8 cellular contexts compared by ENCODE assay signal in the genomic region with DNA sequence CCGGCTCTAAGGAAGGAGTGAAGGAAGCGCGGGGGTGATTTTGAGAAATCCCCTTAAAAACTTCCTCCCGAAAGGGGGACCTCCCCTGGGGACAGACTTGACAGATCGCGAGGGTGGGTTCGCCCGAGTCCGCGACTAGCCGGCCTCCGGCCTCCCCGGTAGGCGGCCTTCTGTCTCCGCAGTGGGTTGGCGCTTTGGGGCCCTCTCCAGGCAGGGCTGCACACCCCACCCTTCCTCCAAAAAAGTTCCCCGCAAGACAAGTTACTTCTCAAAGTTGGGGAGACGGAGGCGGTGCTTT. TPM values are rescaled to one million over a fixed set of nuclear protein-coding genes. Genes with fewer than 3 reads are reported as not detected.
DNase-seq lines count a peak whose midpoint lies in the region; ATAC-seq and TF ChIP-seq lines count a peak whose summit lies in the region.

No MANE protein-coding gene starts in this region.

- peaks cover 0 to 40% (median 0%) of the 10 kb centered on the region in 45 donors for H3K27me3 ChIP-seq in dorsolateral prefrontal cortex

- TF ChIP-seq CTCF in GM10266 (IDR thresholded peaks at IDR 0.05; ENCODE audit: control insufficient read depth, insufficient read depth, low read depth, missing control alignments), result peak; percentile 26
- TF ChIP-seq CTCF in dorsolateral prefrontal cortex (IDR thresholded peaks at IDR 0.05 in 54 of 56, conservative IDR thresholded peaks at IDR 0.05 in 2 of 56; ENCODE audit: low read depth in 1 of 56, partially characterized antibody in 56 of 56), result peak in 25 of 56 donors; percentile 7 to 37 (median 15)
- no peak for TF ChIP-seq CTCF in mucosa of descending colon (IDR thresholded peaks at IDR 0.05)

- DNase-seq in GM10266 (ENCODE audit: extremely low spot score) (peak; percentile 71), UCSD-AML1 (lab: John Stamatoyannopoulos, UW; ENCODE audit: unreplicated experiment) (peak; percentile 49), dorsolateral prefrontal cortex (peak in 3 of 10 donors; percentile 26 to 51 (median 44)), mucosa of descending colon (peak; percentile 20 to 69 (median 27))

- H3K27ac ChIP-seq in dorsolateral prefrontal cortex, result peak overlapping the region in 57 of 59 donors; percentile 21 to 95 (median 82)
- peak overlapping the region; percentile 74 for H3K27ac ChIP-seq in temporal lobe (ENCODE audit: low read depth, low read length)

- ATAC-seq in mucosa of descending colon (peak; percentile 62), GM21576 (IDR thresholded peaks at IDR 0.05; ENCODE audit: unreplicated experiment) (no peak), HG02852 (IDR thresholded peaks at IDR 0.05; ENCODE audit: unreplicated experiment) (no peak), HG03045 (IDR thresholded peaks at IDR 0.05; ENCODE audit: unreplicated experiment) (no peak)

- intact Hi-C loops in dorsolateral prefrontal cortex (cut with DNase I) (loop anchor here in 1 of 2 donors (2.0 kb wide), 2 partner anchors 15 to 131 kb away; no protein-coding TSS in a partner anchor), mucosa of descending colon (cut with DNase I, micrococcal nuclease) (no loop called here)

- H3K4me3 ChIP-seq in dorsolateral prefrontal cortex, result peak overlapping the region; percentile 35 to 78 (median 65)
- H3K4me3 ChIP-seq in mucosa of descending colon, result no peak overlapping the region

- peaks cover 4% of the 10 kb centered on the region for H3K4me1 ChIP-seq in mucosa of descending colon (ENCODE audit: low read depth)

- H3K9me3 ChIP-seq in mucosa of descending colon, result no peaks in the 10 kb centered on the region

- no peaks in the 10 kb centered on the region for H3K36me3 ChIP-seq in mucosa of descending colon (ENCODE audit: low read depth)

RNA-seq across cellular contexts. Expression of gene HOPX, which starts 24.8 kb away (rescaled TPM):
- total RNA-seq in dorsolateral prefrontal cortex, result 100 to 1,000 TPM in 93 of 120 experiments, 10 to 100 TPM in 27; 30.4 to 251 (median 125) TPM
- total RNA-seq in mucosa of descending colon, result 1 to 10 TPM; 1.3 to 5.6 (median 1.9) TPM
- 58.0 TPM for total RNA-seq in temporal lobe
